Comparison of ENCODE assay signal across 8 cellular contexts in genomic region chr1:70410604-70411359, GRCh38. TPM values are rescaled to one million over a fixed set of nuclear protein-coding genes. Genes with fewer than 3 reads are reported as not detected.
DNase-seq lines count a peak whose midpoint lies in the region; ATAC-seq and TF ChIP-seq lines count a peak whose summit lies in the region.

TSS of gene CTH (plus strand) at chr1:70411268. CDS start at chr1:70411416, 148 bp downstream.

- H3K9me3 ChIP-seq in PC-9 (ENCODE audit: insufficient read depth, low read depth) (no peaks in the 10 kb centered on the region), esophagus (ENCODE audit: control insufficient read depth in 2 of 2, insufficient read depth in 1 of 2, low read depth in 1 of 2, low read length in 1 of 2) (no peaks in the 10 kb centered on the region), mucosa of stomach (ENCODE audit: control insufficient read depth, low read length) (no peaks in the 10 kb centered on the region)

- CTCF ChIA-PET in PC-9 (lab: Charles Lee): no interaction called here

- no peaks in the 10 kb centered on the region for H3K9me2 ChIP-seq in PC-9 (ENCODE audit: insufficient read depth)

- H3K4me1 Mint-ChIP-seq in activated T-cell treated with anti-CD3 and anti-CD28 coated beads, Interleukin-2, amount 50 U/mL, for 4 hours (ENCODE audit: low read depth): peaks cover 18% of the 10 kb centered on the region

- peak within 1 kb of the TSS; percentile 95 for H3K4me3 Mint-ChIP-seq in activated T-cell treated with anti-CD3 and anti-CD28 coated beads, Interleukin-2, amount 50 U/mL, for 4 hours

- 0 to 1% methylated on average over 48 of the region's 48 CpGs for WGBS in esophagus, 2 donors

- ATAC-seq in GM21619 (IDR thresholded peaks at IDR 0.05; ENCODE audit: unreplicated experiment): peak; percentile 95
- ATAC-seq in activated T-cell treated with anti-CD3 and anti-CD28 coated beads, Interleukin-2, amount 50 U/mL, for 4 hours: peak; percentile 99

- H3K4me1 ChIP-seq in PC-9 (replicated peaks; ENCODE audit: insufficient read depth): peaks cover 22% of the 10 kb centered on the region
- peaks cover 0 to 2% of the 10 kb centered on the region in 2 donors for H3K4me1 ChIP-seq in esophagus (ENCODE audit: control insufficient read depth in 2 of 2, insufficient read depth in 2 of 2, low read length in 1 of 2)
- no peaks in the 10 kb centered on the region for H3K4me1 ChIP-seq in mucosa of stomach (ENCODE audit: control insufficient read depth, insufficient read depth, low read length)

- no peaks in the 10 kb centered on the region for H3K36me3 Mint-ChIP-seq in activated T-cell treated with anti-CD3 and anti-CD28 coated beads, Interleukin-2, amount 50 U/mL, for 4 hours (ENCODE audit: insufficient read depth)

- peak within 1 kb of the TSS; percentile 81 for H3K27ac ChIP-seq in PC-9
- peak within 1 kb of the TSS; percentile 98 to 99 for H3K27ac ChIP-seq in esophagus (ENCODE audit: low read depth in 2 of 2, low read length in 1 of 2)

- H3K36me3 ChIP-seq in PC-9 (ENCODE audit: low read depth) (peaks cover 17% of the 10 kb centered on the region; the same call in 1 of the 2 replicates), esophagus (ENCODE audit: control insufficient read depth in 2 of 2, insufficient read depth in 2 of 2, low read length in 1 of 2) (no peaks in the 10 kb centered on the region), mucosa of stomach (ENCODE audit: control insufficient read depth, insufficient read depth, low read length) (no peaks in the 10 kb centered on the region)

- H3K4me2 ChIP-seq in PC-9: peak within 1 kb of the TSS; percentile 90

- H3K9me3 Mint-ChIP-seq in activated T-cell treated with anti-CD3 and anti-CD28 coated beads, Interleukin-2, amount 50 U/mL, for 4 hours: no peaks in the 10 kb centered on the region

- POLR2A ChIA-PET in PC-9 (lab: Charles Lee; ENCODE audit: unreplicated experiment): interaction anchor here (0.5 to 2.8 kb wide), 14 partner anchors 15 to 1859 kb away, joined by 3 to 33 read pairs (median 4); partner anchors contain the start of gene ANKRD13C

- intact Hi-C loops in PC-9 (cut with micrococcal nuclease; ENCODE audit: unreplicated experiment): loop anchor here (1.0 to 10.0 kb wide), 6 partner anchors 37 to 376 kb away; partner anchors contain the start of genes ANKRD13C, LRRC40 and SRSF11

- peak within 1 kb of the TSS; percentile 97 for H2AFZ ChIP-seq in PC-9

- H3K27me3 Mint-ChIP-seq in activated T-cell treated with anti-CD3 and anti-CD28 coated beads, Interleukin-2, amount 50 U/mL, for 4 hours (ENCODE audit: low read depth): no peaks in the 10 kb centered on the region

- peaks cover 16% of the 10 kb centered on the region for H3F3A ChIP-seq in PC-9 (ENCODE audit: insufficient read depth, low read depth)

- no peaks in the 10 kb centered on the region for H3K27me3 ChIP-seq in PC-9 (ENCODE audit: insufficient read depth, low read depth)
- no peaks in the 10 kb centered on the region for H3K27me3 ChIP-seq in esophagus (ENCODE audit: control insufficient read depth in 1 of 2, insufficient read depth in 2 of 2, low read length in 2 of 2)
- peaks cover 4% of the 10 kb centered on the region for H3K27me3 ChIP-seq in mucosa of stomach (ENCODE audit: control insufficient read depth, insufficient read depth, low read length)

- DNase-seq in DMS153 treated with DMSO at 0.1 percent for 48 hours (lab: John Stamatoyannopoulos, UW; ENCODE audit: unreplicated experiment): peak; percentile 94
- DNase-seq in Jurkat, Clone E6-1 (ENCODE audit: low read depth, low spot score): peak; percentile 87
- DNase-seq in PC-9: peak; percentile 98
- DNase-seq in activated T-cell treated with anti-CD3 and anti-CD28 coated beads, Interleukin-2, amount 50 U/mL, for 4 hours: peak; percentile 84
- peak; percentile 76 to 83 for DNase-seq in stimulated activated CD8-positive, alpha-beta memory T cell treated with anti-CD3 and anti-CD28 coated beads, Interleukin-7, amount 100 ng/mL, for 1 hour (ENCODE audit: low read depth in 2 of 2)

- H3K79me2 ChIP-seq in PC-9 (ENCODE audit: low read depth): peaks cover 35% of the 10 kb centered on the region

- peak within 1 kb of the TSS; percentile 86 for H3K4me3 ChIP-seq in Jurkat, Clone E6-1 (ENCODE audit: low read length)
- peak within 1 kb of the TSS; percentile 83 for H3K4me3 ChIP-seq in PC-9
- H3K4me3 ChIP-seq in esophagus (ENCODE audit: low read depth in 1 of 2, low read length in 2 of 2): peak within 1 kb of the TSS; percentile 78 to 94
- peak within 1 kb of the TSS; percentile 52 for H3K4me3 ChIP-seq in mucosa of stomach (ENCODE audit: low read length)

- BruUV-seq in PC-9 (replicated peaks; lab: Mats Ljungman, UMichigan): TSS peak; percentile 98

- TF ChIP-seq CTCF in PC-9 (conservative IDR thresholded peaks at IDR 0.05): no peak

- peak within 1 kb of the TSS; percentile 88 for H3K9ac ChIP-seq in mucosa of stomach (ENCODE audit: low read length)

- H4K20me1 ChIP-seq in PC-9 (ENCODE audit: insufficient read depth): peaks cover 20% of the 10 kb centered on the region

RNA-seq across cellular contexts. Expression of gene CTH, which starts in this region (rescaled TPM):
- 8.0 TPM for polyA plus RNA-seq in Jurkat, Clone E6-1 (2012; ENCODE audit: insufficient read depth, insufficient read length)
- 21.7 and 33.9 TPM in 2 replicates for total RNA-seq in PC-9 (2021)
- total RNA-seq in activated T-cell treated with anti-CD3 and anti-CD28 coated beads, Interleukin-2, amount 50 U/mL, for 4 hours: 10 to 100 TPM in 1 of 3 donors, 1 to 10 TPM in 2; 2.5 to 15.8 (median 5.1) TPM
- polyA plus RNA-seq in esophagus: 1 to 10 TPM; 3.4 to 9.4 TPM

Comparison
In these comparisons a context has a peak if more than half of its experiments do, and no peak if none do; other contexts are left out.
1. Peak in every context shown above with its lines: DNase-seq, ATAC-seq, H3K4me3 ChIP-seq and H3K27ac ChIP-seq.